ENCODE assay signal across 15 cellular contexts in genomic region chr7:135904282-135904681, GRCh38.
DNase-seq lines count a peak whose midpoint lies in the region; ATAC-seq lines count a peak whose summit lies in the region.
"Had no signal": no experiment of that assay in that cellular context is flagged by ENCODE, and none has a peak within 500 bp of the region (broad histone marks: within the 10 kb centered on the region; RNA-seq: fewer than 3 reads in every experiment).

No MANE protein-coding gene starts in this region.

- no peaks in the 10 kb centered on the region for H3K79me2 ChIP-seq in trophoblast cell (ENCODE audit: control insufficient read depth, insufficient read depth, low read length, poor library complexity)

- H3K9me3 ChIP-seq in mesenchymal stem cell (ENCODE audit: control insufficient read depth, low read length) (no peaks in the 10 kb centered on the region), trophoblast cell (ENCODE audit: insufficient read depth, low read depth, low read length) (no peaks in the 10 kb centered on the region)
- H3K9me3 ChIP-seq: HAP-1 had no signal

- no peak overlapping the region for H2BK120ac ChIP-seq in mesenchymal stem cell (ENCODE audit: low read depth, low read length)
- no peak overlapping the region for H2BK120ac ChIP-seq in trophoblast cell (ENCODE audit: insufficient read depth, low read length, poor library complexity)

- peak overlapping the region; percentile 22 for H4K8ac ChIP-seq in mesenchymal stem cell (ENCODE audit: low read length)
- H4K8ac ChIP-seq in trophoblast cell (ENCODE audit: low read depth, low read length) = no peak overlapping the region

- no peak overlapping the region for H2BK5ac ChIP-seq in mesenchymal stem cell (ENCODE audit: low read depth, low read length, poor library complexity, severe bottlenecking)
- H2BK5ac ChIP-seq in trophoblast cell (ENCODE audit: low read depth, low read length, poor library complexity) = no peak overlapping the region

- H3K27me3 ChIP-seq in mesenchymal stem cell (ENCODE audit: control insufficient read depth in 1 of 2, insufficient read depth in 1 of 2, low read length in 2 of 2) = no peaks in the 10 kb centered on the region
- H3K27me3 ChIP-seq in trophoblast cell (ENCODE audit: insufficient read depth, low read length) = no peaks in the 10 kb centered on the region

- H2AFZ ChIP-seq in mesenchymal stem cell (ENCODE audit: low read depth, low read length) (no peak overlapping the region), trophoblast cell (ENCODE audit: insufficient read depth, low read length, poor library complexity) (no peak overlapping the region)

- H2BK15ac ChIP-seq in mesenchymal stem cell (ENCODE audit: low read depth, poor library complexity, severe bottlenecking) = no peak overlapping the region

- no peaks in the 10 kb centered on the region for H3K36me3 ChIP-seq in mesenchymal stem cell (ENCODE audit: control insufficient read depth in 1 of 2, insufficient read depth in 2 of 2, low read depth in 1 of 2, low read length in 2 of 2)
- no peaks in the 10 kb centered on the region for H3K36me3 ChIP-seq in trophoblast cell (ENCODE audit: control insufficient read depth in 1 of 2, insufficient read depth in 2 of 2, low read length in 2 of 2)
- H3K36me3 ChIP-seq: HAP-1 had no signal

- H3K14ac ChIP-seq in mesenchymal stem cell (ENCODE audit: low read length in 2 of 2) = no peak overlapping the region
- H3K14ac ChIP-seq in trophoblast cell (ENCODE audit: low read length) = no peak overlapping the region

- H3K4me2 ChIP-seq in mesenchymal stem cell (ENCODE audit: low read length, poor library complexity, severe bottlenecking) = no peak overlapping the region
- H3K4me2 ChIP-seq in trophoblast cell (ENCODE audit: low read length) = no peak overlapping the region

- H3K4ac ChIP-seq in mesenchymal stem cell (ENCODE audit: low read depth in 1 of 2, low read length in 2 of 2) = no peak overlapping the region
- no peak overlapping the region for H3K4ac ChIP-seq in trophoblast cell (ENCODE audit: low read depth, low read length)

- H3K4me3 Mint-ChIP-seq in activated T-helper 17 cell treated with anti-CD3 and anti-CD28 coated beads, Interleukin-2, amount 50 U/mL, for 72 hours = no peak overlapping the region
- no peak overlapping the region for H3K4me3 Mint-ChIP-seq in activated CD4-positive, alpha-beta T cell treated with anti-CD3 and anti-CD28 coated beads, Interleukin-2, amount 10 ng/mL, durations not matched to agents 24 days and 14 days
- H3K4me3 Mint-ChIP-seq: CD4-positive, alpha-beta memory T cell had no signal

- H3K9ac ChIP-seq in mesenchymal stem cell (ENCODE audit: low read length) (no peak overlapping the region), trophoblast cell (ENCODE audit: low read length) (no peak overlapping the region)

- intact Hi-C loops in activated CD4-positive, alpha-beta T cell treated with anti-CD3 and anti-CD28 coated beads, Interleukin-2, amount 10 ng/mL, durations not matched to agents 24 days and 14 days (cut with micrococcal nuclease) = no loop called here

- H2AK5ac ChIP-seq in mesenchymal stem cell (ENCODE audit: low read length, severe bottlenecking) (no peak overlapping the region), trophoblast cell (ENCODE audit: low read length) (no peak overlapping the region)

- H3K4me3 ChIP-seq in mesenchymal stem cell (ENCODE audit: insufficient read depth in 1 of 2, low read depth in 1 of 2, low read length in 2 of 2) (no peak overlapping the region), trophoblast cell (ENCODE audit: low read depth, low read length) (no peak overlapping the region)
- H3K4me3 ChIP-seq: HAP-1 had no signal

- H3K27ac ChIP-seq in mesenchymal stem cell (ENCODE audit: low read length, poor library complexity, severe bottlenecking) (no peak overlapping the region), trophoblast cell (ENCODE audit: low read depth, low read length) (no peak overlapping the region)

- no peaks in the 10 kb centered on the region for H3K27me3 Mint-ChIP-seq in activated T-helper 17 cell treated with anti-CD3 and anti-CD28 coated beads, Interleukin-2, amount 50 U/mL, for 72 hours
- H3K27me3 Mint-ChIP-seq in activated CD4-positive, alpha-beta T cell treated with anti-CD3 and anti-CD28 coated beads, Interleukin-2, amount 10 ng/mL, durations not matched to agents 24 days and 14 days = no peaks in the 10 kb centered on the region
- H3K27me3 Mint-ChIP-seq: CD4-positive, alpha-beta memory T cell had no signal

- H3K27ac Mint-ChIP-seq in activated T-helper 17 cell treated with anti-CD3 and anti-CD28 coated beads, Interleukin-2, amount 50 U/mL, for 72 hours = peak overlapping the region; percentile 13
- H3K27ac Mint-ChIP-seq in activated CD4-positive, alpha-beta T cell treated with anti-CD3 and anti-CD28 coated beads, Interleukin-2, amount 10 ng/mL, durations not matched to agents 24 days and 14 days = no peak overlapping the region

- H3K9me3 Mint-ChIP-seq in activated T-helper 17 cell treated with anti-CD3 and anti-CD28 coated beads, Interleukin-2, amount 50 U/mL, for 72 hours = peaks cover 6% of the 10 kb centered on the region
- no peaks in the 10 kb centered on the region for H3K9me3 Mint-ChIP-seq in activated CD4-positive, alpha-beta T cell treated with anti-CD3 and anti-CD28 coated beads, Interleukin-2, amount 10 ng/mL, durations not matched to agents 24 days and 14 days
- H3K9me3 Mint-ChIP-seq: CD4-positive, alpha-beta memory T cell had no signal

- DNase-seq in mesenchymal stem cell (no peak), trophoblast cell (peak; percentile 57 to 72)
- DNase-seq in activated CD4-positive, alpha-beta T cell treated with anti-CD3 and anti-CD28 coated beads, Interleukin-2, amount 10 ng/mL, durations not matched to agents 24 days and 14 days = no peak
- DNase-seq: C1 segment of cervical spinal cord; Calu3; CD4-positive, alpha-beta memory T cell; COR-L47; DMS53; DMS79 treated with DMSO at 0.1 percent for 48 hours; GF-D8; GOT3 had no signal

- H2BK12ac ChIP-seq in mesenchymal stem cell (ENCODE audit: low read length in 2 of 2) (no peak overlapping the region), trophoblast cell (ENCODE audit: low read length) (no peak overlapping the region)

- H4K91ac ChIP-seq in mesenchymal stem cell (ENCODE audit: low read length) (no peak overlapping the region), trophoblast cell (ENCODE audit: low read depth, low read length) (no peak overlapping the region)

- H4K12ac ChIP-seq in trophoblast cell (ENCODE audit: low read depth, low read length) = no peak overlapping the region

- H3K23ac ChIP-seq in mesenchymal stem cell (ENCODE audit: low read length in 2 of 2) (no peak overlapping the region), trophoblast cell (ENCODE audit: low read length) (no peak overlapping the region)

- no peaks in the 10 kb centered on the region for H3K36me3 Mint-ChIP-seq in activated T-helper 17 cell treated with anti-CD3 and anti-CD28 coated beads, Interleukin-2, amount 50 U/mL, for 72 hours (ENCODE audit: low read depth)
- H3K36me3 Mint-ChIP-seq in activated CD4-positive, alpha-beta T cell treated with anti-CD3 and anti-CD28 coated beads, Interleukin-2, amount 10 ng/mL, durations not matched to agents 24 days and 14 days (ENCODE audit: low read depth) = no peaks in the 10 kb centered on the region
- H3K36me3 Mint-ChIP-seq: CD4-positive, alpha-beta memory T cell had no signal

- WGBS in mesenchymal stem cell = 79% methylated on average over 3 of the region's 3 CpGs
- WGBS in trophoblast cell (ENCODE audit: extremely low coverage, insufficient coverage, insufficient read length) = no CpG with 5 or more reads among the region's 3 CpGs

- H3K4me1 ChIP-seq in mesenchymal stem cell (ENCODE audit: control insufficient read depth, insufficient read depth, low read depth, low read length) (peaks cover 1% of the 10 kb centered on the region), trophoblast cell (ENCODE audit: control insufficient read depth in 1 of 2, insufficient read depth in 2 of 2, low read length in 2 of 2) (no peaks in the 10 kb centered on the region)
- H3K4me1 ChIP-seq: HAP-1 had no signal

- ATAC-seq in activated T-helper 17 cell treated with anti-CD3 and anti-CD28 coated beads, Interleukin-2, amount 50 U/mL, for 72 hours (replicated peaks) = no peak
- ATAC-seq in HG03045 (IDR thresholded peaks at IDR 0.05; ENCODE audit: unreplicated experiment) = no peak
- no peak for ATAC-seq in HG02759 (IDR thresholded peaks at IDR 0.05; ENCODE audit: unreplicated experiment)

- H3K79me1 ChIP-seq in mesenchymal stem cell (replicated peaks; ENCODE audit: low read length, poor library complexity, severe bottlenecking) (no peaks in the 10 kb centered on the region), trophoblast cell (ENCODE audit: low read length) (no peaks in the 10 kb centered on the region)

- H3K18ac ChIP-seq in mesenchymal stem cell (ENCODE audit: low read depth in 1 of 2, low read length in 2 of 2) (no peak overlapping the region), trophoblast cell (ENCODE audit: low read length) (no peak overlapping the region)

- H3K4me1 Mint-ChIP-seq in activated T-helper 17 cell treated with anti-CD3 and anti-CD28 coated beads, Interleukin-2, amount 50 U/mL, for 72 hours = peaks cover 9% of the 10 kb centered on the region
- no peaks in the 10 kb centered on the region for H3K4me1 Mint-ChIP-seq in activated CD4-positive, alpha-beta T cell treated with anti-CD3 and anti-CD28 coated beads, Interleukin-2, amount 10 ng/mL, durations not matched to agents 24 days and 14 days

Comparison
In these comparisons a context has a peak if more than half of its experiments do, and no peak if none do; other contexts are left out.
1. DNase-seq: peak in trophoblast cell (2 of 2); none in mesenchymal stem cell (single experiment) and activated CD4-positive, alpha-beta T cell treated with anti-CD3 and anti-CD28 coated beads, Interleukin-2, amount 10 ng/mL, durations not matched to agents 24 days and 14 days (single experiment).